ENCODE assay signal across 1 cellular context in genomic region chr5:40801771-40802562, GRCh38.
TF ChIP-seq lines count a peak whose summit lies in the region.

No MANE protein-coding gene starts in this region.

TF ChIP-seq in K562, 482 proteins besides CTCF, POLR2A, EP300 and RAD21 (continued from another document and continues in another):
- TF ChIP-seq HMGXB4 (CRISPR knock-in tag; IDR thresholded peaks at IDR 0.05) (no peak), BRF1 (IDR thresholded peaks at IDR 0.05; ENCODE audit: borderline replicate concordance, extremely low read depth, insufficient read length) (no peak), KLF13 (tag; IDR thresholded peaks at IDR 0.05; ENCODE audit: borderline replicate concordance, low read depth) (no peak; the same call in 1 of the 2 replicates), ELF1 (tag; IDR thresholded peaks at IDR 0.05) (no peak), CBX2 (IDR thresholded peaks at IDR 0.05; ENCODE audit: insufficient read depth, low read length, poor library complexity, severe bottlenecking) (no peak), MBD2 (IDR thresholded peaks at IDR 0.05; ENCODE audit: borderline replicate concordance, low read depth) (peak; percentile 77), FOS (IDR thresholded peaks at IDR 0.05; ENCODE audit: extremely low read depth, insufficient read length) (no peak), CEBPZ (IDR thresholded peaks at IDR 0.05; ENCODE audit: borderline replicate concordance, low read depth, low read length) (no peak), ZBTB1 (CRISPR knock-in tag; IDR thresholded peaks at IDR 0.05; ENCODE audit: borderline replicate concordance, low read depth) (no peak), KDM2B (CRISPR knock-in tag; IDR thresholded peaks at IDR 0.05) (no peak), ZNF695 (CRISPR knock-in tag; IDR thresholded peaks at IDR 0.05) (no peak), GTF2F1 (IDR thresholded peaks at IDR 0.05; ENCODE audit: low read depth, low read length) (peak; percentile 67; the same call in 1 of the 2 replicates), NONO (IDR thresholded peaks at IDR 0.05; ENCODE audit: low read depth in 2 of 2, low read length in 1 of 2) (no peak), CHD2 (IDR thresholded peaks at IDR 0.05; ENCODE audit: low read depth, low read length) (no peak; the same call in 1 of the 2 replicates), THRAP3 (IDR thresholded peaks at IDR 0.05; ENCODE audit: borderline replicate concordance) (peak; percentile 86), RB1 (IDR thresholded peaks at IDR 0.05; ENCODE audit: low read depth) (0 out of 2 replicates have a peak, but pooled peaks have one; percentile 45), MXD1 (CRISPR knock-in tag; IDR thresholded peaks at IDR 0.05; ENCODE audit: borderline replicate concordance, poor library complexity, severe bottlenecking) (no peak), COPS2 (conservative IDR thresholded peaks at IDR 0.05) (no peak), ZNF584 (CRISPR knock-in tag; IDR thresholded peaks at IDR 0.05; ENCODE audit: low read depth) (no peak), ZNF592 (IDR thresholded peaks at IDR 0.05) (peak; percentile 84), MAFF (IDR thresholded peaks at IDR 0.05; ENCODE audit: low read length) (peak; percentile 78), IRF2 (CRISPR knock-in tag; IDR thresholded peaks at IDR 0.05) (no peak), ZNF583 (CRISPR knock-in tag; IDR thresholded peaks at IDR 0.05) (no peak), ZNF174 (CRISPR knock-in tag; IDR thresholded peaks at IDR 0.05) (no peak), ARID4B (CRISPR knock-in tag; IDR thresholded peaks at IDR 0.05) (no peak), BDP1 (IDR thresholded peaks at IDR 0.05; ENCODE audit: insufficient read depth, insufficient read length) (no peak), MLLT1 (IDR thresholded peaks at IDR 0.05) (peak; percentile 20 to 55; a peak in 2 of 4 replicates), STAT6 (CRISPR knock-in tag; IDR thresholded peaks at IDR 0.05) (no peak), C11orf30 (IDR thresholded peaks at IDR 0.05; ENCODE audit: low read depth) (peak; percentile 88), SRSF3 (IDR thresholded peaks at IDR 0.05; ENCODE audit: insufficient read depth, low read length) (no peak)
- TF ChIP-seq, protein P1, sequence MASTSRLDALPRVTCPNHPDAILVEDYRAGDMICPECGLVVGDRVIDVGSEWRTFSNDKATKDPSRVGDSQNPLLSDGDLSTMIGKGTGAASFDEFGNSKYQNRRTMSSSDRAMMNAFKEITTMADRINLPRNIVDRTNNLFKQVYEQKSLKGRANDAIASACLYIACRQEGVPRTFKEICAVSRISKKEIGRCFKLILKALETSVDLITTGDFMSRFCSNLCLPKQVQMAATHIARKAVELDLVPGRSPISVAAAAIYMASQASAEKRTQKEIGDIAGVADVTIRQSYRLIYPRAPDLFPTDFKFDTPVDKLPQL (IDR thresholded peaks at IDR 0.05; ENCODE audit: extremely low read depth, insufficient read length) = no peak
- TF ChIP-seq, protein P2, sequence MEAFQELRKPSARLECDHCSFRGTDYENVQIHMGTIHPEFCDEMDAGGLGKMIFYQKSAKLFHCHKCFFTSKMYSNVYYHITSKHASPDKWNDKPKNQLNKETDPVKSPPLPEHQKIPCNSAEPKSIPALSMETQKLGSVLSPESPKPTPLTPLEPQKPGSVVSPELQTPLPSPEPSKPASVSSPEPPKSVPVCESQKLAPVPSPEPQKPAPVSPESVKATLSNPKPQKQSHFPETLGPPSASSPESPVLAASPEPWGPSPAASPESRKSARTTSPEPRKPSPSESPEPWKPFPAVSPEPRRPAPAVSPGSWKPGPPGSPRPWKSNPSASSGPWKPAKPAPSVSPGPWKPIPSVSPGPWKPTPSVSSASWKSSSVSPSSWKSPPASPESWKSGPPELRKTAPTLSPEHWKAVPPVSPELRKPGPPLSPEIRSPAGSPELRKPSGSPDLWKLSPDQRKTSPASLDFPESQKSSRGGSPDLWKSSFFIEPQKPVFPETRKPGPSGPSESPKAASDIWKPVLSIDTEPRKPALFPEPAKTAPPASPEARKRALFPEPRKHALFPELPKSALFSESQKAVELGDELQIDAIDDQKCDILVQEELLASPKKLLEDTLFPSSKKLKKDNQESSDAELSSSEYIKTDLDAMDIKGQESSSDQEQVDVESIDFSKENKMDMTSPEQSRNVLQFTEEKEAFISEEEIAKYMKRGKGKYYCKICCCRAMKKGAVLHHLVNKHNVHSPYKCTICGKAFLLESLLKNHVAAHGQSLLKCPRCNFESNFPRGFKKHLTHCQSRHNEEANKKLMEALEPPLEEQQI (IDR thresholded peaks at IDR 0.05) = 0 out of 2 replicates have a peak, but pooled peaks have one; percentile 30
